Comparison of ENCODE assay signal across 8 cellular contexts in genomic region chr17:72985882-72986720, GRCh38.
A peak's percentile ranks its signal among the peaks of the same experiment; 100 is the strongest.
DNase-seq lines count a peak whose midpoint lies in the region; ATAC-seq and TF ChIP-seq lines count a peak whose summit lies in the region.

No MANE protein-coding gene starts in this region.

- POLR2A ChIA-PET in AG04450 (lab: Yijun Ruan, JAX), result interaction anchor here (0.5 to 1.1 kb wide), 2 partner anchors 125 to 247 kb away, joined by 3 to 7 read pairs; no protein-coding TSS in a partner anchor

- peak; percentile 58 for ATAC-seq in GM18505 (IDR thresholded peaks at IDR 0.05; ENCODE audit: unreplicated experiment)
- ATAC-seq in HG03139 (IDR thresholded peaks at IDR 0.05; ENCODE audit: unreplicated experiment), result peak; percentile 80
- ATAC-seq in lower lobe of right lung, result peak; percentile 83 to 86

- H3K9me3 ChIP-seq in AG04450 (ENCODE audit: control insufficient read depth, insufficient read depth, low read length) (no peaks in the 10 kb centered on the region), lower lobe of right lung (no peaks in the 10 kb centered on the region)

- intact Hi-C loops in dorsolateral prefrontal cortex (cut with DNase I), result loop anchor here (1.0 to 10.0 kb wide), 8 partner anchors 56 to 259 kb away; no protein-coding TSS in a partner anchor
- intact Hi-C loops in lower lobe of right lung (cut with DNase I), result no loop called here

- DNase-seq in AG04450 (ENCODE audit: low read depth, low spot score), result peak; percentile 56
- DNase-seq in NCI-H446 treated with DMSO at 0.1 percent for 48 hours (lab: John Stamatoyannopoulos, UW), result peak; percentile 38
- DNase-seq in activated CD4-positive, alpha-beta T cell treated with anti-CD3 and anti-CD28 coated beads, Interleukin-2, amount 50 U/mL, for 24 hours (ENCODE audit: low read depth in 1 of 2, low spot score in 1 of 2), result peak; percentile 16 to 42
- peak; percentile 45 to 85 (median 74) for DNase-seq in dorsolateral prefrontal cortex
- peak; percentile 63 for DNase-seq in lower lobe of right lung
- peak; percentile 66 for DNase-seq in stimulated activated CD8-positive, alpha-beta memory T cell treated with anti-CD3 and anti-CD28 coated beads, Interleukin-4, amount 100 ng/mL, for 48 hours

- TF ChIP-seq POLR2A in GM18505 (IDR thresholded peaks at IDR 0.05; ENCODE audit: borderline replicate concordance, extremely low read depth, insufficient read depth, insufficient read length), result no peak

- CTCF ChIA-PET in AG04450 (lab: Charles Lee), result interaction anchor here (0.5 to 3.6 kb wide), 59 partner anchors 10 to 429 kb away, joined by 3 to 52 read pairs (median 5); partner anchors contain the start of genes COG1 and SLC39A11

- H3K27ac ChIP-seq in AG04450 (ENCODE audit: low read depth, low read length), result no peak overlapping the region
- H3K27ac ChIP-seq in dorsolateral prefrontal cortex, result peak overlapping the region in 25 of 59 donors; percentile 0 to 88 (median 53)
- H3K27ac ChIP-seq in lower lobe of right lung, result no peak overlapping the region

- no peaks in the 10 kb centered on the region for H3K27me3 ChIP-seq in AG04450 (ENCODE audit: control insufficient read depth, insufficient read depth, low read length)
- H3K27me3 ChIP-seq in dorsolateral prefrontal cortex, result no peaks in the 10 kb centered on the region
- H3K27me3 ChIP-seq in lower lobe of right lung (ENCODE audit: low read depth), result no peaks in the 10 kb centered on the region

- TF ChIP-seq CTCF in AG04450 (IDR thresholded peaks at IDR 0.05; ENCODE audit: low read depth, low read length) (peak; percentile 91), dorsolateral prefrontal cortex (IDR thresholded peaks at IDR 0.05 in 54 of 56, conservative IDR thresholded peaks at IDR 0.05 in 2 of 56; ENCODE audit: low read depth in 1 of 56, partially characterized antibody in 56 of 56) (peak; percentile 65 to 95 (median 86)), lower lobe of right lung (IDR thresholded peaks at IDR 0.05) (peak; percentile 82)

- H3K4me3 ChIP-seq in AG04450 (ENCODE audit: low read depth, low read length) (no peak overlapping the region), dorsolateral prefrontal cortex (no peak overlapping the region), lower lobe of right lung (no peak overlapping the region)

- no peaks in the 10 kb centered on the region for H3K36me3 ChIP-seq in lower lobe of right lung

- H3K4me1 ChIP-seq in lower lobe of right lung, result peaks cover 14% of the 10 kb centered on the region
